In the genomic region with DNA sequence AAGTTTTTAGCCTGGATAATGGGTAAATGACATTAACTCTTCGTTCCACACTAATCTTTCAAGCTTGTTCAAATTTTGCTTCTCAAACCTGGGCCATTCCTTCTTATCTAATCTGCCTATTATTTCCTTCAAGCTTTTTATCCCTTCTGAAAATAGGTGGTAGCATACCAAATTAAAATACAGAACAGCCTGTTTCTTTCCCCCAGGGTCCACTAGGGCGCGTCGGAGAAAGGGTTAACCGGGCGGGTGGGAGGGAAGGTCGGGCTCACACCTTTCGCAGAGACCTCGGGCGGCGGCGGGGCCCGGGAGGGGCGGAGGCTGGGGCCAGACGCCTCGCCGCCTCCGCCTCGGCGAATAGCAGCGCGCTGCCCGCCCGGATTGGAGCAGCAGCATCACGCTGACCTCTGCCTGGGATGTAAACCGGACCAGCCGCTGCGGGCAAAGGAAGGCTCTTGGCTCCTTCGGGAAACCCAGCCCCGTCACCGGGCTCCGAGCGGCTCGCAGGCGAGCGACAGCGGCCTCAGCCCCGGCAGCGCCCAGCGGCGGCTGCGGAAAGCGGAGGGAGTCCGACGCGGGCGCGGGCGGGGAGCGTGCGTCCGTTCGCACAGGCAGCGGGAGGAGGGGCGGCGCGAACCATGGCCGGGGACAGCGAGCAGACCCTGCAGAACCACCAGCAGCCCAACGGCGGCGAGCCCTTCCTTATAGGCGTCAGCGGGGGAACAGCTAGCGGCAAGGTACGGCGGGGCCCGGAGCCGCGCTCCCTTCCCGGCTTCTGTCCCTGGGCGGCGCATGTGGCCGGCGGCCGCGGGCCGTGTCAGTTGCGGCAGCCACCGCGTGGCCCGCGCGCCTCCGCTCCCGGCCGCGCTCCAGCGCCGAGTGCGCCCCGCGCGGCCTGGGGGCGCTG, we compare ENCODE assay signal across 8 cellular contexts. TPM values are rescaled to one million over a fixed set of nuclear protein-coding genes. Genes with fewer than 3 reads are reported as not detected.
DNase-seq lines count a peak whose midpoint lies in the region; ATAC-seq and TF ChIP-seq lines count a peak whose summit lies in the region.

Gene UCK2, plus strand, starts transcription at position 416 of the 904 bp plus-strand sequence. Its CDS starts 220 bp downstream, at position 636.

- TF ChIP-seq CTCF in GM12875 (IDR thresholded peaks at IDR 0.05; ENCODE audit: borderline replicate concordance, insufficient read depth, low read depth, low read length): no peak; the same call in 1 of the 2 replicates

- DNase-seq in NAMALWA (ENCODE audit: low spot score) (peak; percentile 89), T-helper 1 cell (peak; percentile 17 to 67 (median 26)), amygdala (lab: John Stamatoyannopoulos, UW) (peak in 53 of 56 donors; percentile 21 to 85 (median 70)), right cardiac atrium (peak; percentile 85 to 91 (median 90)), renal cortical epithelial cell (ENCODE audit: low read depth) (peak; percentile 41), middle frontal gyrus (ENCODE audit: extremely low spot score, low spot score) (no peak)

- WGBS in right cardiac atrium: under 1% methylated on average over 95 of the region's 95 CpGs

- peak within 1 kb of the TSS; percentile 79 for H3K27ac ChIP-seq in right cardiac atrium (ENCODE audit: low read length)

- intact Hi-C loops in right cardiac atrium (cut with DNase I): loop anchor here in 1 of 4 donors (10.0 kb wide), 1 partner anchor 53 kb away; no protein-coding TSS in a partner anchor

- H3K4me3 ChIP-seq in GM12875 (ENCODE audit: low read depth, low read length) (peak within 1 kb of the TSS; percentile 99), right cardiac atrium (ENCODE audit: low read length) (peak within 1 kb of the TSS; percentile 71)

- no peaks in the 10 kb centered on the region for H3K9me3 ChIP-seq in right cardiac atrium (ENCODE audit: control insufficient read depth, low read length)

- no peaks in the 10 kb centered on the region for H3K4me1 ChIP-seq in right cardiac atrium (ENCODE audit: control insufficient read depth, insufficient read depth, low read length)

- H3K27me3 ChIP-seq in right cardiac atrium (ENCODE audit: control insufficient read depth, insufficient read depth): no peaks in the 10 kb centered on the region

- ATAC-seq in HG02571 (IDR thresholded peaks at IDR 0.05; ENCODE audit: unreplicated experiment): peak; percentile 74
- ATAC-seq in right cardiac atrium: peak; percentile 95 to 97

RNA-seq across cellular contexts. Expression of gene UCK2, which starts in this region (rescaled TPM):
- total RNA-seq in right cardiac atrium (10 to 100 TPM in 2 of 4 donors, 1 to 10 TPM in 2; 7.7 to 11.3 (median 9.9) TPM), renal cortical epithelial cell (62.4 and 96.9 TPM in 2 replicates)
- polyA plus RNA-seq in right cardiac atrium: 6.9 TPM
